Comparison of ENCODE assay signal across 16 cellular contexts in the genomic region with DNA sequence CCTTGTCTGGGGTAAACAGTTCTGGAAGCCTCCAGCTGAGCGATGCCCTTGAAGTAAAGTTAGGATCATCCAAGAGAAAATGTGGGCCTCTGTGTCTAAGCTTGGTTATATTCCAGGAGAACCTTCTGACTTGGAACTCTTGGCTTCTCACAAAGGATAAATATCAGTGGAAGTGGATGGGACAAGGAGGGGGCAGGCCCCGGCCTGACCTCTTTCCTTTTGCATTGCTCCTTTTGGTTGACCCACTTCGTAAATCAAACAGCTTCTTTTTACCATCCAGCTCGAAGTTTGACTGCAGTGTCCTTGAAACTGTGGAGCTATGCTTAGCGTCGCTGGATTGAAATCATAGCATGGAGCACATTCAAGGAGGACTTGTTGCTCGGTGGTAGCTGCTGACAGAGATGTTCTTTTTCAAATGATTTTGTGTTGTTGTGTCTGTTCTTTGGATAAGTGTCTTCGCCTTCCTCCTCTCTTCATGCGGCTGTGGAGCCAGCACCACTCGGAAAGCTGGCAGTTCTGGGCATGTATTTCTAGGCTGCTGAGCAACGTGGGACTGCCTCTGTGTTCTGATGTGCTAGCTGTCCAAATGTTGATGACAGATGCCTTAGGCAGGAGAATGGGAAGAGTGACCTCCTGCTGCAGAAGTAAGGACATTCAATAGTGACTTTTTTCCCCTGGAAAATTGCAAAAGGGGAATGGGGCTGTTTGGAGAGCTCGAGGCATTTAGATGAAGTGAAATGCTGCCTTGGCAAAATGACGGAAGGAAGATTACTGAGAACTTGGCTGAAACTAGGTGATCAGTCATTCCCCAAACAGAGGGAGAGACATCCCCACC. TPM values are rescaled to one million over a fixed set of nuclear protein-coding genes. Genes with fewer than 3 reads are reported as not detected.
DNase-seq lines count a peak whose midpoint lies in the region; ATAC-seq, FAIRE-seq and TF ChIP-seq lines count a peak whose summit lies in the region.
"Had no signal": no experiment of that assay in that cellular context is flagged by ENCODE, and none has a peak within 500 bp of the region (broad histone marks: within the 10 kb centered on the region; RNA-seq: fewer than 3 reads in every experiment).

No MANE protein-coding gene starts in this region.

- no peak for FAIRE-seq in keratinocyte (lab: Jason Lieb, UNC)
- FAIRE-seq: H1 had no signal

- no peak overlapping the region for H2BK12ac ChIP-seq in trophoblast cell (ENCODE audit: low read length)

- no peak overlapping the region for H4K12ac ChIP-seq in trophoblast cell (ENCODE audit: low read depth, low read length)

- peak overlapping the region; percentile 13 for H3K9ac ChIP-seq in keratinocyte (ENCODE audit: control insufficient read depth, extremely low read depth, insufficient read depth, low read length)
- no peak overlapping the region for H3K9ac ChIP-seq in trophoblast cell (ENCODE audit: low read length)

- ATAC-seq in HG02571 (IDR thresholded peaks at IDR 0.05; ENCODE audit: unreplicated experiment) (no peak), HG03521 (IDR thresholded peaks at IDR 0.05; ENCODE audit: unreplicated experiment) (no peak)
- ATAC-seq: gastrocnemius medialis had no signal

- peaks cover 11% of the 10 kb centered on the region for H3K9me1 ChIP-seq in keratinocyte (ENCODE audit: control insufficient read depth, extremely low read depth, insufficient read depth, low read length)

- H3K4ac ChIP-seq in trophoblast cell (ENCODE audit: low read depth, low read length) = peak overlapping the region; percentile 59

- dilution Hi-C loops in keratinocyte (cut with MboI; ENCODE audit: extremely low pct_ligation_motif_present, low sequenced_read_pairs) = no loop called here

- H4K91ac ChIP-seq in trophoblast cell (ENCODE audit: low read depth, low read length) = no peak overlapping the region

- no peak overlapping the region for H2AFZ ChIP-seq in keratinocyte (ENCODE audit: control insufficient read depth, low read length)
- H2AFZ ChIP-seq in trophoblast cell (ENCODE audit: insufficient read depth, low read length, poor library complexity) = no peak overlapping the region

- H3K4me3 ChIP-seq in keratinocyte (ENCODE audit: control insufficient read depth in 2 of 3, extremely low read depth in 1 of 3, insufficient read depth in 2 of 3, low read depth in 1 of 3, low read length in 3 of 3) (no peak overlapping the region), trophoblast cell (ENCODE audit: low read depth, low read length) (no peak overlapping the region)
- H3K4me3 ChIP-seq: gastrocnemius medialis had no signal

- H3K79me2 ChIP-seq in keratinocyte (ENCODE audit: control insufficient read depth, insufficient read depth, low read length) = peaks cover 89% of the 10 kb centered on the region
- peaks cover 31% of the 10 kb centered on the region for H3K79me2 ChIP-seq in trophoblast cell (ENCODE audit: control insufficient read depth, insufficient read depth, low read length, poor library complexity)

- TF ChIP-seq CTCF in keratinocyte (optimal IDR thresholded peaks at IDR 0.05 in 1 of 3, IDR thresholded peaks at IDR 0.05 in 1 of 3, conservative IDR thresholded peaks at IDR 0.05 in 1 of 3; ENCODE audit: extremely low read depth in 1 of 3, insufficient read depth in 2 of 3, low read length in 3 of 3) = no peak

- peaks cover 11% of the 10 kb centered on the region for H3K79me1 ChIP-seq in trophoblast cell (ENCODE audit: low read length)

- H4K8ac ChIP-seq in trophoblast cell (ENCODE audit: low read depth, low read length) = no peak overlapping the region

- peak overlapping the region; percentile 31 for H3K4me2 ChIP-seq in keratinocyte (ENCODE audit: control insufficient read depth, extremely low read depth, insufficient read depth, low read depth, low read length)
- no peak overlapping the region for H3K4me2 ChIP-seq in trophoblast cell (ENCODE audit: low read length)

- H2AK5ac ChIP-seq in trophoblast cell (ENCODE audit: low read length) = no peak overlapping the region

- H2BK5ac ChIP-seq in trophoblast cell (ENCODE audit: low read depth, low read length, poor library complexity) = no peak overlapping the region

- DNase-seq in ELF-1 (ENCODE audit: low read depth, low spot score) (peak; percentile 25), cerebellar cortex (ENCODE audit: low spot score) (peak; percentile 41), keratinocyte (ENCODE audit: low read depth, low spot score) (no peak), trophoblast cell (no peak), NCI-H1092 treated with DMSO at 0.1 percent for 48 hours (lab: John Stamatoyannopoulos, UW) (no peak)
- no peak for DNase-seq in activated CD4-positive, alpha-beta T cell treated with anti-CD3 and anti-CD28 coated beads, Interleukin-2, amount 50 U/mL, for 1 hour
- DNase-seq: activated effector memory CD4-positive, alpha-beta T cell treated with anti-CD3 and anti-CD28 coated beads, Interleukin-2, amount 50 U/mL, for 16 hours; DMS53; effector memory CD4-positive, alpha-beta T cell; gastrocnemius medialis; immature natural killer cell; NCI-H1105; stimulated activated CD4-positive, alpha-beta T cell treated with anti-CD3 and anti-CD28 coated beads, Interleukin-4, amount 100 ng/mL, for 1 hour had no signal

- H3K27ac ChIP-seq in keratinocyte (ENCODE audit: control insufficient read depth, insufficient read depth, low read length) = peak overlapping the region; percentile 22
- no peak overlapping the region for H3K27ac ChIP-seq in trophoblast cell (ENCODE audit: low read depth, low read length)

- peaks cover 6% of the 10 kb centered on the region for H4K20me1 ChIP-seq in keratinocyte (ENCODE audit: control insufficient read depth, extremely low read depth, insufficient read depth, low read length)

- H3K9me3 ChIP-seq in keratinocyte (ENCODE audit: control insufficient read depth, low read depth, low read length) = no peaks in the 10 kb centered on the region
- H3K9me3 ChIP-seq in trophoblast cell (ENCODE audit: insufficient read depth, low read depth, low read length) = no peaks in the 10 kb centered on the region
- H3K9me3 ChIP-seq: gastrocnemius medialis had no signal

- H3K18ac ChIP-seq in trophoblast cell (ENCODE audit: low read length) = no peak overlapping the region

- no peaks in the 10 kb centered on the region for H3K27me3 ChIP-seq in keratinocyte (ENCODE audit: control insufficient read depth, extremely low read depth, insufficient read depth, low read length)
- no peaks in the 10 kb centered on the region for H3K27me3 ChIP-seq in trophoblast cell (ENCODE audit: insufficient read depth, low read length)
- H3K27me3 ChIP-seq: gastrocnemius medialis had no signal

- no peak overlapping the region for H2BK120ac ChIP-seq in trophoblast cell (ENCODE audit: insufficient read depth, low read length, poor library complexity)

- H3K4me1 ChIP-seq in keratinocyte (ENCODE audit: control insufficient read depth, extremely low read depth, insufficient read depth, low read length) (peaks cover 45% of the 10 kb centered on the region), trophoblast cell (ENCODE audit: control insufficient read depth in 1 of 2, insufficient read depth in 2 of 2, low read length in 2 of 2) (peaks cover 13 to 24% of the 10 kb centered on the region in 2 experiments)

- H3K36me3 ChIP-seq in keratinocyte (ENCODE audit: control insufficient read depth in 2 of 2, extremely low read depth in 1 of 2, insufficient read depth in 2 of 2, low read length in 2 of 2) = peaks cover 10 to 31% of the 10 kb centered on the region in 2 experiments
- peaks cover 8 to 13% of the 10 kb centered on the region in 2 experiments for H3K36me3 ChIP-seq in trophoblast cell (ENCODE audit: control insufficient read depth in 1 of 2, insufficient read depth in 2 of 2, low read length in 2 of 2)
- H3K36me3 ChIP-seq: gastrocnemius medialis had no signal

- H3K23ac ChIP-seq in trophoblast cell (ENCODE audit: low read length) = no peak overlapping the region

- no CpG with 5 or more reads among the region's 13 CpGs for WGBS in trophoblast cell (ENCODE audit: extremely low coverage, insufficient coverage, insufficient read length)

- no peak overlapping the region for H3K14ac ChIP-seq in trophoblast cell (ENCODE audit: low read length)

RNA-seq across cellular contexts. Expression of a gene that starts 4.5 kb away (rescaled TPM):
- 82.8 to 101 TPM (median 93.7 TPM) in 3 replicates for polyA plus RNA-seq in keratinocyte
- 113 TPM for polyA plus RNA-seq in keratinocyte (2011; ENCODE audit: low read depth)
- 60.9 and 66.3 TPM in 2 replicates for polyA plus RNA-seq in keratinocyte (2011; cell fraction: cytosol; rRNA removed)
- polyA plus RNA-seq in keratinocyte (2011; cell fraction: nucleus; rRNA removed) = 451 and 562 TPM in 2 replicates
- polyA plus RNA-seq in keratinocyte (2012; ENCODE audit: low replicate concordance) = 92.2 and 154 TPM in 2 replicates
- 137 to 232 TPM (median 209 TPM) in 3 replicates for polyA minus RNA-seq in keratinocyte
- 63.5 TPM for polyA minus RNA-seq in keratinocyte (2011; cell fraction: cytosol; rRNA and poly(A)+ RNA removed)
- 113 and 158 TPM in 2 replicates for polyA minus RNA-seq in keratinocyte (2011; cell fraction: nucleus; rRNA and poly(A)+ RNA removed)
- 54.5 and 55.2 TPM in 2 replicates for polyA plus RNA-seq in trophoblast cell (2013)

RNA-seq across cellular contexts. Expression of a gene that starts 30.7 kb away (rescaled TPM):
- polyA plus RNA-seq in keratinocyte = 27.9 to 48.6 TPM (median 33.3 TPM) in 3 replicates
- 95.5 TPM for polyA plus RNA-seq in keratinocyte (2011; ENCODE audit: low read depth)
- 14.8 and 22.0 TPM in 2 replicates for polyA plus RNA-seq in keratinocyte (2011; cell fraction: cytosol; rRNA removed)
- polyA plus RNA-seq in keratinocyte (2011; cell fraction: nucleus; rRNA removed) = 88.1 and 92.1 TPM in 2 replicates
- 25.4 and 50.3 TPM in 2 replicates for polyA plus RNA-seq in keratinocyte (2012; ENCODE audit: low replicate concordance)
- 46.1 to 62.1 TPM (median 51.1 TPM) in 3 replicates for polyA minus RNA-seq in keratinocyte
- 33.8 TPM for polyA minus RNA-seq in keratinocyte (2011; cell fraction: cytosol; rRNA and poly(A)+ RNA removed)
- 40.4 and 48.3 TPM in 2 replicates for polyA minus RNA-seq in keratinocyte (2011; cell fraction: nucleus; rRNA and poly(A)+ RNA removed)
- polyA plus RNA-seq in trophoblast cell (2013) = 40.7 and 43.6 TPM in 2 replicates

RNA-seq across cellular contexts. Expression of a gene that starts 41.7 kb away (rescaled TPM):
- polyA plus RNA-seq in keratinocyte = 191 to 245 TPM (median 225 TPM) in 3 replicates
- 34.8 TPM for polyA plus RNA-seq in keratinocyte (2011; ENCODE audit: low read depth)
- polyA plus RNA-seq in keratinocyte (2011; cell fraction: cytosol; rRNA removed) = 178 and 187 TPM in 2 replicates
- 103 and 115 TPM in 2 replicates for polyA plus RNA-seq in keratinocyte (2011; cell fraction: nucleus; rRNA removed)
- polyA plus RNA-seq in keratinocyte (2012; ENCODE audit: low replicate concordance) = 157 and 212 TPM in 2 replicates
- polyA minus RNA-seq in keratinocyte = 186 to 219 TPM (median 217 TPM) in 3 replicates
- polyA minus RNA-seq in keratinocyte (2011; cell fraction: cytosol; rRNA and poly(A)+ RNA removed) = 127 TPM
- 24.3 and 32.3 TPM in 2 replicates for polyA minus RNA-seq in keratinocyte (2011; cell fraction: nucleus; rRNA and poly(A)+ RNA removed)
- 295 and 308 TPM in 2 replicates for polyA plus RNA-seq in trophoblast cell (2013)

RNA-seq across cellular contexts. Expression of a gene that starts 48.9 kb away (rescaled TPM):
- polyA plus RNA-seq in keratinocyte = not detected in 3 replicates
- not detected for polyA plus RNA-seq in keratinocyte (2011; ENCODE audit: low read depth)
- not detected in 2 replicates for polyA plus RNA-seq in keratinocyte (2011; cell fraction: cytosol; rRNA removed)
- not detected in 2 replicates for polyA plus RNA-seq in keratinocyte (2011; cell fraction: nucleus; rRNA removed)
- polyA plus RNA-seq in keratinocyte (2012; ENCODE audit: low replicate concordance) = 0.18 and 0.28 TPM in 2 replicates
- not detected in 3 replicates for polyA minus RNA-seq in keratinocyte
- not detected for polyA minus RNA-seq in keratinocyte (2011; cell fraction: cytosol; rRNA and poly(A)+ RNA removed)
- not detected in 2 replicates for polyA minus RNA-seq in keratinocyte (2011; cell fraction: nucleus; rRNA and poly(A)+ RNA removed)
- polyA plus RNA-seq in trophoblast cell (2013) = 0.26 and 0.31 TPM in 2 replicates
- polyA plus RNA-seq: H1 had no signal

Comparison
In these comparisons a context has a peak if more than half of its experiments do, and no peak if none do; other contexts are left out.
1. DNase-seq: peak in ELF-1 (single experiment) and cerebellar cortex (single experiment); none in keratinocyte (single experiment), trophoblast cell (0 of 2), NCI-H1092 treated with DMSO at 0.1 percent for 48 hours (single experiment) and activated CD4-positive, alpha-beta T cell treated with anti-CD3 and anti-CD28 coated beads, Interleukin-2, amount 50 U/mL, for 1 hour (single experiment).